Comparison of ENCODE assay signal across 8 cellular contexts in the genomic region with DNA sequence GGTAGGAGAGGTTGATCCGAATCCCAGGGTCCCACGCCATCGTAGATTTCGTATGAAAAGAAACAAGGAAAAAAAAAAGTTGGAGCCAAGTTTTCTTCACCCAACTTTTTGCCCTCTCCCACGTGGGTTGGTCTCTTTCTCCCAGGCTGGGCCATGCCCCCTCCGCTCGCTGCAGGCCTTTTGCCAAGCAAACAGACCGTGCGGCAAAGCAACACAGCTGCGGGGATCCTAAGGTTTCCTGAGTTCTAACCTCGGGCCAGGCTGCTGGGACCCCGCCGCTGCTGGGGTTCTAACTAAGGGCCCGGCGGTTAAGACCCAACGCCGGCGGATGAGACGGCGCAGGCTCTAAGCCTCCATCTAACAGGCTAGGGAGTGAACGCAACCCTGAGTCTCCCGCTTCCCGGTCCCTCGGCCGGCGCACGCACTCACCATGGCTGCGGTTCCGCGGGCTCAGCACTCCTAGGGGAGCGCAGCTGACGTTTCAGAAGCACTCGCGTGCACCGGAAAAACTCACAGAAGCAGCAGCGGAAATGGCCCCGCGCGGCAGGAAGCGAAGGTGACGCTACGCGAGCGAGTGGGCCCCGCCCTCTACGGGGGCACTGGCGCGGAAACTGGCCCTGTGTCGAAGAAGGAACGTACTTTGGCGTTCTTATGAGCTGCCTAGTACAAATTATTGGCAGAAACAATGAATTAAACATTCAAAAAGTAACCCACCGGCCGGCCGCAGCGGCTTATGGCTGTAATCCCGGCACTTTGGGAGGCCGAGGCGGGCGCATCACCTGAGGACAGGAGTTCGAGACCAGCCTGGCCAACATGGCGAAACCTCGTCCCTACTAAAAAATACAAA. TPM values are rescaled to one million over a fixed set of nuclear protein-coding genes. Genes with fewer than 3 reads are reported as not detected.
A peak's percentile ranks its signal among the peaks of the same experiment; 100 is the strongest.
DNase-seq lines count a peak whose midpoint lies in the region; ATAC-seq and TF ChIP-seq lines count a peak whose summit lies in the region.

Gene SNU13 (minus strand): TSS at position 503 of the 847 bp plus-strand sequence. CDS start 71 bp downstream, at position 432.

- peak within 1 kb of the TSS; percentile 94 for H3K4me3 ChIP-seq in Loucy (ENCODE audit: low read length, poor library complexity, severe bottlenecking)

- H2AFZ ChIP-seq in Loucy (ENCODE audit: low read length): peak within 1 kb of the TSS; percentile 77

- H3K27ac Mint-ChIP-seq in natural killer cell treated with Interleukin-12 subunit alpha and Interleukin-12 subunit beta and Interleukin-15 and Interleukin-18, amount 100 ng/mL, for 72 hours: peak within 1 kb of the TSS; percentile 95 to 98

- no peaks in the 10 kb centered on the region for H3F3A ChIP-seq in Loucy (ENCODE audit: low read depth)

- peak within 1 kb of the TSS; percentile 91 for H3K4me3 Mint-ChIP-seq in natural killer cell treated with Interleukin-12 subunit alpha and Interleukin-12 subunit beta and Interleukin-15 and Interleukin-18, amount 100 ng/mL, for 72 hours

- no peaks in the 10 kb centered on the region for H3K9me2 ChIP-seq in Loucy (replicated peaks; ENCODE audit: low read depth, low read length)

- H3K27me3 ChIP-seq in Loucy (ENCODE audit: insufficient read depth, low read length, poor library complexity, severe bottlenecking): no peaks in the 10 kb centered on the region

- peak within 1 kb of the TSS; percentile 96 for H3K9ac ChIP-seq in Loucy (ENCODE audit: low read depth, low read length, poor library complexity, severe bottlenecking)

- peaks cover 13% of the 10 kb centered on the region for H3K4me1 ChIP-seq in Loucy (ENCODE audit: insufficient read depth, low read length, poor library complexity, severe bottlenecking)

- H3K9me3 Mint-ChIP-seq in natural killer cell treated with Interleukin-12 subunit alpha and Interleukin-12 subunit beta and Interleukin-15 and Interleukin-18, amount 100 ng/mL, for 72 hours: no peaks in the 10 kb centered on the region

- H3K4me2 ChIP-seq in Loucy (ENCODE audit: low read depth, low read length, poor library complexity, severe bottlenecking): peak within 1 kb of the TSS; percentile 79

- no peak for TF ChIP-seq CTCF in Loucy (conservative IDR thresholded peaks at IDR 0.05; ENCODE audit: low read length)

- DNase-seq in ELR (ENCODE audit: low read depth): peak; percentile 98
- peak; percentile 91 for DNase-seq in H4 (ENCODE audit: low spot score)
- DNase-seq in SHP77 (lab: John Stamatoyannopoulos, UW): peak; percentile 90 to 95
- peak; percentile 89 for DNase-seq in activated T-helper 9 cell treated with anti-CD3 and anti-CD28 coated beads, Interleukin-2, amount 50 U/mL, for 16 hours (ENCODE audit: low read depth)
- peak; percentile 89 for DNase-seq in fibroblast of peridontal ligament (ENCODE audit: extremely low read depth)
- peak; percentile 95 for DNase-seq in natural killer cell treated with Interleukin-12 subunit alpha and Interleukin-12 subunit beta and Interleukin-15 and Interleukin-18, amount 100 ng/mL, for 72 hours (ENCODE audit: low spot score)
- peak; percentile 92 for DNase-seq in stimulated activated naive CD4-positive, alpha-beta T cell treated with Interleukin-2 at 50 U/mL for 16 hours (lab: John Stamatoyannopoulos, UW)

- H3K36me3 Mint-ChIP-seq in natural killer cell treated with Interleukin-12 subunit alpha and Interleukin-12 subunit beta and Interleukin-15 and Interleukin-18, amount 100 ng/mL, for 72 hours: no peaks in the 10 kb centered on the region

- H3K27me3 Mint-ChIP-seq in natural killer cell treated with Interleukin-12 subunit alpha and Interleukin-12 subunit beta and Interleukin-15 and Interleukin-18, amount 100 ng/mL, for 72 hours: no peaks in the 10 kb centered on the region

- peak; percentile 97 to 99 for ATAC-seq in natural killer cell treated with Interleukin-12 subunit alpha and Interleukin-12 subunit beta and Interleukin-15 and Interleukin-18, amount 100 ng/mL, for 72 hours

- H3K4me1 Mint-ChIP-seq in natural killer cell treated with Interleukin-12 subunit alpha and Interleukin-12 subunit beta and Interleukin-15 and Interleukin-18, amount 100 ng/mL, for 72 hours (ENCODE audit: low read depth in 2 of 2): peaks cover 17 to 23% of the 10 kb centered on the region in 2 donors

- H3K9me3 ChIP-seq in Loucy (ENCODE audit: insufficient read depth, low read depth, low read length): no peaks in the 10 kb centered on the region

- H3K36me3 ChIP-seq in Loucy (ENCODE audit: insufficient read depth, low read length): no peaks in the 10 kb centered on the region

- H3K79me2 ChIP-seq in Loucy (ENCODE audit: insufficient read depth, low read length): peaks cover 64% of the 10 kb centered on the region

- H4K20me1 ChIP-seq in Loucy (ENCODE audit: insufficient read depth, low read length, poor library complexity, severe bottlenecking): peaks cover 18% of the 10 kb centered on the region

RNA-seq across cellular contexts. Expression of gene SNU13, which starts in this region (rescaled TPM):
- total RNA-seq in H4 (2014; rRNA removed; shearing (Covaris generic)): 112 and 113 TPM in 2 replicates
- 100 to 1,000 TPM; 167 to 249 TPM for total RNA-seq in natural killer cell treated with Interleukin-12 subunit alpha and Interleukin-12 subunit beta and Interleukin-15 and Interleukin-18, amount 100 ng/mL, for 72 hours

Comparison
In these comparisons a context has a peak if more than half of its experiments do, and no peak if none do; other contexts are left out.
1. Peak in every context shown above with its lines: DNase-seq, ATAC-seq and H3K4me3 ChIP-seq.